ENCODE assay signal across 16 cellular contexts in genomic region chr10:60043561-60043960, GRCh38.
"Had no signal": no experiment of that assay in that cellular context is flagged by ENCODE, and none has a peak within 500 bp of the region (broad histone marks: within the 10 kb centered on the region; RNA-seq: fewer than 3 reads in every experiment).

No MANE protein-coding gene starts in this region.

- H3K9me3 Mint-ChIP-seq: activated T-helper 2 cell treated with anti-CD3 and anti-CD28 coated beads, Interferon-gamma antibody, Interleukin-2, Interleukin-4, amounts not matched to agents 10 μg/mL and 5 μg/mL and 100 μg/mL, durations not matched to agents 14 hours and 24 hours and 36 hours; central memory CD8-positive, alpha-beta T cell; nephron had no signal

- H3K9me3 ChIP-seq: gastroesophageal sphincter, heart right ventricle, right atrium auricular region had no signal

- H3K4me3 Mint-ChIP-seq: central memory CD8-positive, alpha-beta T cell; nephron had no signal

- DNase-seq: activated naive CD4-positive, alpha-beta T cell treated with anti-CD3 and anti-CD28 coated beads, Interleukin-2, amount 50 U/mL, for 16 hours; effector memory CD4-positive, alpha-beta T cell; heart right ventricle; islet precursor cell; mesendoderm; nucleus accumbens; stimulated activated CD4-positive, alpha-beta T cell treated with anti-CD3 and anti-CD28 coated beads, Interleukin-4, amount 100 ng/mL, for 24 hours; stimulated activated naive CD4-positive, alpha-beta T cell treated with Interleukin-2 at 50 U/mL for 16 hours had no signal

- H3K4me3 ChIP-seq: gastroesophageal sphincter, heart right ventricle, right atrium auricular region, SK-N-MC, skin epidermis had no signal

- H3K27ac ChIP-seq: gastroesophageal sphincter, heart right ventricle, right atrium auricular region, SK-N-MC, skin epidermis had no signal

- H3K4me1 Mint-ChIP-seq: central memory CD8-positive, alpha-beta T cell; nephron had no signal

- ATAC-seq: activated CD4-positive, CD25-positive, alpha-beta regulatory T cell treated with anti-CD3 and anti-CD28 coated beads, Interleukin-2, amount 50 U/mL, for 24 hours; gastroesophageal sphincter; heart right ventricle had no signal

- H3K27me3 Mint-ChIP-seq: central memory CD8-positive, alpha-beta T cell had no signal

- H3K27me3 ChIP-seq: gastroesophageal sphincter, heart right ventricle, right atrium auricular region had no signal

- H3K27ac Mint-ChIP-seq: activated T-helper 2 cell treated with anti-CD3 and anti-CD28 coated beads, Interferon-gamma antibody, Interleukin-2, Interleukin-4, amounts not matched to agents 10 μg/mL and 5 μg/mL and 100 μg/mL, durations not matched to agents 14 hours and 24 hours and 36 hours; nephron had no signal

- H3K36me3 ChIP-seq: gastroesophageal sphincter, right atrium auricular region had no signal
